ENCODE assay signal across 8 cellular contexts in the genomic region with DNA sequence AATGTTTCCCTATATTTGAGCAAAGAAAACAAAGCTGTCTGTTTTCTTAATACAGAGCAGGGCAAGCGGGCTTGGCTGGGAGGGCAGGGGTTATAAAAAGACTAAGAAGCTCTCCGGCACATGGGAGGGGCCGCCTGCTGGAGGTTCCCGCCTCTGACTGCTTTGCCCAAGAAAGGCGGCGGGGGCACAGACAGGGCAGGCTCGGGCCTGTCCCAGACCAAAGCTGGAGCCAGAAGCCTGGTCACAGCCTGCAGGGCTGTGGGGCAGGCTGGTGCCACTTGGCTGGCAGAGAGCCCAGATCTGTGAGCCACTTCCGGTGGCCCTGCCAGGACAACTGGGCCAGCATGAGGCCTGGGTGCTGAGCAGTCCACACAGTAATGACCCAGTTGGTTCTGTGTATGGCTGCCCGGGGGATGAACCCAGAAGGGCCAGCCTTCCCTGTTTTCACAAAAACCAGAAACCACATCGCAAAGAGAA.
A peak's percentile ranks its signal among the peaks of the same experiment; 100 is the strongest.
DNase-seq lines count a peak whose midpoint lies in the region; ATAC-seq and TF ChIP-seq lines count a peak whose summit lies in the region.

No MANE protein-coding gene starts in this region.

- peak overlapping the region; percentile 90 for H3K27ac ChIP-seq in HUES6 (ENCODE audit: low read depth, low read length)
- H3K27ac ChIP-seq in OCI-LY1 (ENCODE audit: low read depth, low read length, poor library complexity, severe bottlenecking), result peak overlapping the region; percentile 87

- H3K4me1 Mint-ChIP-seq in stimulated activated memory B cell treated with anti-CD40 and anti-IgM and Interleukin-4, amounts not matched to agents 10 μg/mL and 1 μg/mL and 100 μg/mL, for 72 hours, result peaks cover 41% of the 10 kb centered on the region

- H3K36me3 Mint-ChIP-seq in stimulated activated memory B cell treated with anti-CD40 and anti-IgM and Interleukin-4, amounts not matched to agents 10 μg/mL and 1 μg/mL and 100 μg/mL, for 72 hours, result no peaks in the 10 kb centered on the region

- no peaks in the 10 kb centered on the region for H3K9me3 ChIP-seq in HUES6 (ENCODE audit: control insufficient read depth, insufficient read depth, low read depth, low read length)
- H3K9me3 ChIP-seq in OCI-LY1 (ENCODE audit: low read length), result no peaks in the 10 kb centered on the region

- no peaks in the 10 kb centered on the region for H4K20me1 ChIP-seq in OCI-LY1 (ENCODE audit: insufficient read depth, low read length)

- H3K9me3 Mint-ChIP-seq in stimulated activated memory B cell treated with anti-CD40 and anti-IgM and Interleukin-4, amounts not matched to agents 10 μg/mL and 1 μg/mL and 100 μg/mL, for 72 hours, result no peaks in the 10 kb centered on the region

- H2AFZ ChIP-seq in OCI-LY1 (ENCODE audit: low read length), result no peak overlapping the region

- H3K27me3 ChIP-seq in HUES6 (ENCODE audit: control insufficient read depth, insufficient read depth, low read length), result no peaks in the 10 kb centered on the region
- H3K27me3 ChIP-seq in OCI-LY1 (ENCODE audit: insufficient read depth, low read length), result no peaks in the 10 kb centered on the region

- H3K9me2 ChIP-seq in OCI-LY1 (ENCODE audit: low read depth, low read length), result no peaks in the 10 kb centered on the region

- H3F3A ChIP-seq in OCI-LY1 (ENCODE audit: insufficient read depth, low read length), result peaks cover 8% of the 10 kb centered on the region

- H3K27ac Mint-ChIP-seq in stimulated activated memory B cell treated with anti-CD40 and anti-IgM and Interleukin-4, amounts not matched to agents 10 μg/mL and 1 μg/mL and 100 μg/mL, for 72 hours, result peak overlapping the region; percentile 83

- peak; percentile 85 for DNase-seq in COR-L47 (lab: John Stamatoyannopoulos, UW)
- peak; percentile 67 for DNase-seq in cerebellum (ENCODE audit: low spot score)
- DNase-seq in kidney tubule cell (ENCODE audit: low spot score), result peak; percentile 87

- H3K4me3 ChIP-seq in HUES6 (ENCODE audit: low read depth, low read length) (no peak overlapping the region), OCI-LY1 (ENCODE audit: low read depth, low read length, poor library complexity, severe bottlenecking) (no peak overlapping the region)

- H3K4me1 ChIP-seq in HUES6 (ENCODE audit: control insufficient read depth, insufficient read depth, low read length), result peaks cover 40% of the 10 kb centered on the region
- H3K4me1 ChIP-seq in OCI-LY1 (ENCODE audit: insufficient read depth, low read length, severe bottlenecking), result peaks cover 47% of the 10 kb centered on the region

- H3K4me2 ChIP-seq in OCI-LY1 (ENCODE audit: low read length), result peak overlapping the region; percentile 29; the same call in 1 of the 2 replicates

- H3K79me2 ChIP-seq in OCI-LY1 (ENCODE audit: insufficient read depth, low read length), result no peaks in the 10 kb centered on the region

- no peak for ATAC-seq in stimulated activated memory B cell treated with anti-CD40 and anti-IgM and Interleukin-4, amounts not matched to agents 10 μg/mL and 1 μg/mL and 100 μg/mL, for 72 hours
- no peak for ATAC-seq in GM19023 (IDR thresholded peaks at IDR 0.05; ENCODE audit: unreplicated experiment)
- ATAC-seq in HG02938 (IDR thresholded peaks at IDR 0.05; ENCODE audit: unreplicated experiment), result no peak

- H3K4me3 Mint-ChIP-seq in stimulated activated memory B cell treated with anti-CD40 and anti-IgM and Interleukin-4, amounts not matched to agents 10 μg/mL and 1 μg/mL and 100 μg/mL, for 72 hours, result no peak overlapping the region

- no peak for TF ChIP-seq CTCF in OCI-LY1 (IDR thresholded peaks at IDR 0.05; ENCODE audit: low read length)

- H3K9ac ChIP-seq in HUES6 (ENCODE audit: low read length) (peak overlapping the region; percentile 44), OCI-LY1 (ENCODE audit: low read length) (peak overlapping the region; percentile 31; the same call in 1 of the 2 replicates)

- H3K36me3 ChIP-seq in HUES6 (ENCODE audit: control insufficient read depth, insufficient read depth, low read length), result no peaks in the 10 kb centered on the region
- H3K36me3 ChIP-seq in OCI-LY1 (ENCODE audit: insufficient read depth, low read length), result no peaks in the 10 kb centered on the region

- no peaks in the 10 kb centered on the region for H3K27me3 Mint-ChIP-seq in stimulated activated memory B cell treated with anti-CD40 and anti-IgM and Interleukin-4, amounts not matched to agents 10 μg/mL and 1 μg/mL and 100 μg/mL, for 72 hours
